ENCODE assay signal across 2 cellular contexts in the genomic region with DNA sequence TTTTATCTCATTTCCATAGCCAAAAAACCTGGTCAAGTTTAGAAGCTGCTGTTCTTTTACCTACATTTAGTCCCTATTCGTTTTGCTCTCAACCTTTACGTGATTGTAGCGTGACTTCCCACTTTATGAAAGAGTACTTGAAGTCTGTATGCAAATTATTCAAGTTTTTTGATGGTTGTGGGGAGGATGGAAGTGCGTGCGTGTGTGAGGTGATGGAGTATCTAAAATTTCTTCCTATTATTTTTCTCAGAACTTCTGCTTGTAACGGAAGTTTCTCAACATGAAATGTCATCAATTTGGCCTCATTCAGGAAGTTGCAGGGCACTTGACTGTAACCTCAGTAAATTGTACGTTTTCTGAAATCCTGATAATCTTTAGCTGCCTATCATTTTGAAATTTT.
TF ChIP-seq lines count a peak whose summit lies in the region.

No MANE protein-coding gene starts in this region.

TF ChIP-seq in liver, 16 proteins besides CTCF, POLR2A, EP300 and RAD21 (continued from another document):
- TF ChIP-seq, protein P1, sequence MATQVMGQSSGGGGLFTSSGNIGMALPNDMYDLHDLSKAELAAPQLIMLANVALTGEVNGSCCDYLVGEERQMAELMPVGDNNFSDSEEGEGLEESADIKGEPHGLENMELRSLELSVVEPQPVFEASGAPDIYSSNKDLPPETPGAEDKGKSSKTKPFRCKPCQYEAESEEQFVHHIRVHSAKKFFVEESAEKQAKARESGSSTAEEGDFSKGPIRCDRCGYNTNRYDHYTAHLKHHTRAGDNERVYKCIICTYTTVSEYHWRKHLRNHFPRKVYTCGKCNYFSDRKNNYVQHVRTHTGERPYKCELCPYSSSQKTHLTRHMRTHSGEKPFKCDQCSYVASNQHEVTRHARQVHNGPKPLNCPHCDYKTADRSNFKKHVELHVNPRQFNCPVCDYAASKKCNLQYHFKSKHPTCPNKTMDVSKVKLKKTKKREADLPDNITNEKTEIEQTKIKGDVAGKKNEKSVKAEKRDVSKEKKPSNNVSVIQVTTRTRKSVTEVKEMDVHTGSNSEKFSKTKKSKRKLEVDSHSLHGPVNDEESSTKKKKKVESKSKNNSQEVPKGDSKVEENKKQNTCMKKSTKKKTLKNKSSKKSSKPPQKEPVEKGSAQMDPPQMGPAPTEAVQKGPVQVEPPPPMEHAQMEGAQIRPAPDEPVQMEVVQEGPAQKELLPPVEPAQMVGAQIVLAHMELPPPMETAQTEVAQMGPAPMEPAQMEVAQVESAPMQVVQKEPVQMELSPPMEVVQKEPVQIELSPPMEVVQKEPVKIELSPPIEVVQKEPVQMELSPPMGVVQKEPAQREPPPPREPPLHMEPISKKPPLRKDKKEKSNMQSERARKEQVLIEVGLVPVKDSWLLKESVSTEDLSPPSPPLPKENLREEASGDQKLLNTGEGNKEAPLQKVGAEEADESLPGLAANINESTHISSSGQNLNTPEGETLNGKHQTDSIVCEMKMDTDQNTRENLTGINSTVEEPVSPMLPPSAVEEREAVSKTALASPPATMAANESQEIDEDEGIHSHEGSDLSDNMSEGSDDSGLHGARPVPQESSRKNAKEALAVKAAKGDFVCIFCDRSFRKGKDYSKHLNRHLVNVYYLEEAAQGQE (IDR thresholded peaks at IDR 0.05), result no peak
- TF ChIP-seq FOXA2 (IDR thresholded peaks at IDR 0.05) (no peak), JUND (IDR thresholded peaks at IDR 0.05) (no peak), NR2F2 (IDR thresholded peaks at IDR 0.05) (no peak), FOXA1 (IDR thresholded peaks at IDR 0.05) (no peak), EGR1 (IDR thresholded peaks at IDR 0.05; ENCODE audit: low read depth in 2 of 2) (no peak), SP1 (IDR thresholded peaks at IDR 0.05) (no peak)
- TF ChIP-seq, protein P2, sequence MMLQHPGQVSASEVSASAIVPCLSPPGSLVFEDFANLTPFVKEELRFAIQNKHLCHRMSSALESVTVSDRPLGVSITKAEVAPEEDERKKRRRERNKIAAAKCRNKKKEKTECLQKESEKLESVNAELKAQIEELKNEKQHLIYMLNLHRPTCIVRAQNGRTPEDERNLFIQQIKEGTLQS (IDR thresholded peaks at IDR 0.05), result no peak
- TF ChIP-seq, protein P3, sequence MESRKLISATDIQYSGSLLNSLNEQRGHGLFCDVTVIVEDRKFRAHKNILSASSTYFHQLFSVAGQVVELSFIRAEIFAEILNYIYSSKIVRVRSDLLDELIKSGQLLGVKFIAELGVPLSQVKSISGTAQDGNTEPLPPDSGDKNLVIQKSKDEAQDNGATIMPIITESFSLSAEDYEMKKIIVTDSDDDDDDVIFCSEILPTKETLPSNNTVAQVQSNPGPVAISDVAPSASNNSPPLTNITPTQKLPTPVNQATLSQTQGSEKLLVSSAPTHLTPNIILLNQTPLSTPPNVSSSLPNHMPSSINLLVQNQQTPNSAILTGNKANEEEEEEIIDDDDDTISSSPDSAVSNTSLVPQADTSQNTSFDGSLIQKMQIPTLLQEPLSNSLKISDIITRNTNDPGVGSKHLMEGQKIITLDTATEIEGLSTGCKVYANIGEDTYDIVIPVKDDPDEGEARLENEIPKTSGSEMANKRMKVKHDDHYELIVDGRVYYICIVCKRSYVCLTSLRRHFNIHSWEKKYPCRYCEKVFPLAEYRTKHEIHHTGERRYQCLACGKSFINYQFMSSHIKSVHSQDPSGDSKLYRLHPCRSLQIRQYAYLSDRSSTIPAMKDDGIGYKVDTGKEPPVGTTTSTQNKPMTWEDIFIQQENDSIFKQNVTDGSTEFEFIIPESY (IDR thresholded peaks at IDR 0.05), result no peak

TF ChIP-seq in HepG2, 621 proteins besides CTCF, POLR2A, EP300 and RAD21 (continued from another document):
- TF ChIP-seq, protein P4, sequence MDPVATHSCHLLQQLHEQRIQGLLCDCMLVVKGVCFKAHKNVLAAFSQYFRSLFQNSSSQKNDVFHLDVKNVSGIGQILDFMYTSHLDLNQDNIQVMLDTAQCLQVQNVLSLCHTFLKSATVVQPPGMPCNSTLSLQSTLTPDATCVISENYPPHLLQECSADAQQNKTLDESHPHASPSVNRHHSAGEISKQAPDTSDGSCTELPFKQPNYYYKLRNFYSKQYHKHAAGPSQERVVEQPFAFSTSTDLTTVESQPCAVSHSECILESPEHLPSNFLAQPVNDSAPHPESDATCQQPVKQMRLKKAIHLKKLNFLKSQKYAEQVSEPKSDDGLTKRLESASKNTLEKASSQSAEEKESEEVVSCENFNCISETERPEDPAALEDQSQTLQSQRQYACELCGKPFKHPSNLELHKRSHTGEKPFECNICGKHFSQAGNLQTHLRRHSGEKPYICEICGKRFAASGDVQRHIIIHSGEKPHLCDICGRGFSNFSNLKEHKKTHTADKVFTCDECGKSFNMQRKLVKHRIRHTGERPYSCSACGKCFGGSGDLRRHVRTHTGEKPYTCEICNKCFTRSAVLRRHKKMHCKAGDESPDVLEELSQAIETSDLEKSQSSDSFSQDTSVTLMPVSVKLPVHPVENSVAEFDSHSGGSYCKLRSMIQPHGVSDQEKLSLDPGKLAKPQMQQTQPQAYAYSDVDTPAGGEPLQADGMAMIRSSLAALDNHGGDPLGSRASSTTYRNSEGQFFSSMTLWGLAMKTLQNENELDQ (CRISPR knock-in tag; IDR thresholded peaks at IDR 0.05; ENCODE audit: borderline replicate concordance), result no peak
- no peak for TF ChIP-seq ZNF563 (CRISPR knock-in tag; IDR thresholded peaks at IDR 0.05)
- TF ChIP-seq SIX1 (CRISPR knock-in tag; IDR thresholded peaks at IDR 0.05; ENCODE audit: borderline replicate concordance), result no peak
